Comparison of ENCODE assay signal across 8 cellular contexts in the genomic region with DNA sequence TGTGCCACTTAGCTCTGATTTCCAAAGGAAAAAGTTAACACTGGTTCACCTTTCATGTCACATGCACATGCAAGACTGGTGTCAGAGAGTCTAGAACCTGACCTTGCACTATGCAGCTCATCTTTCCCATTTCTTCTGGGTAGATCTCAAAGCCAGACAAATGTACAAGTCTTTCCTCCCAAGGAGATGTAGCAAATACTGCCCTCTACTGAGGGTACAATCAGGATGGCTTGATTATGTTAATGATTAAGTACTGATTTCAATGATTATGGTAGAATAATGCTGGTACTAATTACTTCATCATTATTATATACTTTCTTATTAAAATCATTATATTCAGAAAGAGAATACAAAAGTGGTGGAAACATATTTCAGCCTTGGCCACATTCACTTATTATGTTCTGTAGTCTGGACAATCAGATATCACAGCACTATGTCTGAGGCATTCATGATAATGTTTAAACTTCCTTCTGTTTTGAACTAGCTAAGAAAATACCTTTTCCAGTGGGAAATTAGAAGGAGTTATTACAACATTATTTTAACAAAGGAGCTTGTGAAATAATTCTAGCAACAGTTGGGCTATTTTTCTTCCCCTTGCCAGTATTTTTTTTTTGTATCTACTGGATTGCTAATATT.
DNase-seq lines count a peak whose midpoint lies in the region; ATAC-seq, FAIRE-seq and TF ChIP-seq lines count a peak whose summit lies in the region.

No MANE protein-coding gene starts in this region.

- DNase-seq in heart left ventricle (no peak), right atrium auricular region (ENCODE audit: low spot score) (no peak), NCI-H146 (lab: John Stamatoyannopoulos, UW) (peak; percentile 34), ascending aorta (ENCODE audit: low spot score in 2 of 2) (no peak), kidney (no peak), urothelium cell line (ENCODE audit: low spot score) (peak; percentile 13)
- no peak for DNase-seq in stimulated activated CD4-positive, alpha-beta T cell treated with anti-CD3 and anti-CD28 coated beads, Interleukin-1b, Interleukin-23, amount 100 ng/mL, for 48 hours

- H3K4me3 ChIP-seq in heart left ventricle (no peak overlapping the region), right atrium auricular region (no peak overlapping the region), ascending aorta (no peak overlapping the region), kidney (ENCODE audit: low read length in 2 of 2) (no peak overlapping the region)

- H3K4me1 ChIP-seq in heart left ventricle (peaks cover 0 to 4% (median 0%) of the 10 kb centered on the region in 12 donors), right atrium auricular region (no peaks in the 10 kb centered on the region), ascending aorta (no peaks in the 10 kb centered on the region), kidney (ENCODE audit: control insufficient read depth in 1 of 2, insufficient read depth in 1 of 2, low read depth in 1 of 2, low read length in 2 of 2) (no peaks in the 10 kb centered on the region)

- TF ChIP-seq CTCF in heart left ventricle (IDR thresholded peaks at IDR 0.05) (peak; percentile 28 to 78 (median 60)), right atrium auricular region (IDR thresholded peaks at IDR 0.05) (peak in 1 of 2 donors; percentile 70), ascending aorta (IDR thresholded peaks at IDR 0.05) (peak in 2 of 3 experiments; percentile 26 to 40), kidney (IDR thresholded peaks at IDR 0.05; ENCODE audit: borderline replicate concordance, extremely low read depth, insufficient read depth) (peak; percentile 56)

- H3K36me3 ChIP-seq in heart left ventricle (no peaks in the 10 kb centered on the region), right atrium auricular region (no peaks in the 10 kb centered on the region), ascending aorta (no peaks in the 10 kb centered on the region), kidney (ENCODE audit: control insufficient read depth in 1 of 2, insufficient read depth in 2 of 2, low read length in 2 of 2) (no peaks in the 10 kb centered on the region)

- no peaks in the 10 kb centered on the region for H3K9me3 ChIP-seq in heart left ventricle
- H3K9me3 ChIP-seq in right atrium auricular region, result no peaks in the 10 kb centered on the region
- no peaks in the 10 kb centered on the region for H3K9me3 ChIP-seq in ascending aorta
- H3K9me3 ChIP-seq in kidney (ENCODE audit: control insufficient read depth in 1 of 2, low read length in 2 of 2), result no peaks in the 10 kb centered on the region

- ATAC-seq in heart left ventricle (peak in 1 of 4 donors; percentile 49), HG02840 (IDR thresholded peaks at IDR 0.05; ENCODE audit: low FRiP score, unreplicated experiment) (no peak)

- FAIRE-seq in kidney (lab: Jason Lieb, UNC), result peak; percentile 97
- no peak for FAIRE-seq in urothelium cell line (lab: Jason Lieb, UNC)

- H3K27ac ChIP-seq in heart left ventricle, result no peak overlapping the region
- no peak overlapping the region for H3K27ac ChIP-seq in right atrium auricular region
- H3K27ac ChIP-seq in ascending aorta, result no peak overlapping the region
- H3K27ac ChIP-seq in kidney (ENCODE audit: low read depth in 2 of 2, low read length in 2 of 2), result no peak overlapping the region

- intact Hi-C loops in heart left ventricle (cut with DNase I) (loop anchor here (2.0 to 10.0 kb wide), 7 partner anchors 227 to 517 kb away; a partner anchor contains a TSS), ascending aorta (cut with DNase I) (no loop called here), kidney (cut with DNase I) (loop anchor here (10.0 kb wide), 1 partner anchor 377 kb away; no protein-coding TSS in a partner anchor)

- no peak overlapping the region for H3K9ac ChIP-seq in kidney (ENCODE audit: low read length in 2 of 2)

- H3K27me3 ChIP-seq in heart left ventricle (no peaks in the 10 kb centered on the region), right atrium auricular region (no peaks in the 10 kb centered on the region), ascending aorta (no peaks in the 10 kb centered on the region)

- TF ChIP-seq POLR2A in heart left ventricle (IDR thresholded peaks at IDR 0.05), result no peak

Comparison
In these comparisons a context has a peak if more than half of its experiments do, and no peak if none do; other contexts are left out.
1. DNase-seq: peak in NCI-H146 (single experiment) and urothelium cell line (single experiment); none in heart left ventricle (0 of 5), right atrium auricular region (single experiment), ascending aorta (0 of 2), kidney (single experiment) and stimulated activated CD4-positive, alpha-beta T cell treated with anti-CD3 and anti-CD28 coated beads, Interleukin-1b, Interleukin-23, amount 100 ng/mL, for 48 hours (single experiment).